Comparison of ENCODE assay signal across 23 cellular contexts in genomic region chr20:32837157-32837556, GRCh38. TPM values are rescaled to one million over a fixed set of nuclear protein-coding genes. Genes with fewer than 3 reads are reported as not detected.
DNase-seq lines count a peak whose midpoint lies in the region; ATAC-seq and TF ChIP-seq lines count a peak whose summit lies in the region.
"Had no signal": no experiment of that assay in that cellular context is flagged by ENCODE, and none has a peak within 500 bp of the region (broad histone marks: within the 10 kb centered on the region; RNA-seq: fewer than 3 reads in every experiment).

No MANE protein-coding gene starts in this region.

- H3K4me3 ChIP-seq in CD4-positive, alpha-beta memory T cell (ENCODE audit: low read length in 2 of 2) = no peak overlapping the region
- H3K4me3 ChIP-seq: GM23248, MG63, SJSA1 had no signal

- no peaks in the 10 kb centered on the region for H3K9me3 Mint-ChIP-seq in activated CD8-positive, alpha-beta T cell treated with anti-CD3 and anti-CD28 coated beads for 36 hours
- no peaks in the 10 kb centered on the region for H3K9me3 Mint-ChIP-seq in activated CD8-positive, alpha-beta T cell treated with anti-CD3 and anti-CD28 coated beads, Interleukin-2, amount 10 ng/mL, durations not matched to agents 7 days and 5 days (ENCODE audit: insufficient read depth)
- H3K9me3 Mint-ChIP-seq in CD4-positive, alpha-beta memory T cell = no peaks in the 10 kb centered on the region
- H3K9me3 Mint-ChIP-seq in activated naive CD8-positive, alpha-beta T cell treated with anti-CD3 and anti-CD28 coated beads, Interleukin-2, amount 50 U/mL, for 24 hours = no peaks in the 10 kb centered on the region
- H3K9me3 Mint-ChIP-seq in nephron progenitor cell = no peaks in the 10 kb centered on the region
- H3K9me3 Mint-ChIP-seq: H9 had no signal

- no peaks in the 10 kb centered on the region for H3K27me3 Mint-ChIP-seq in activated CD8-positive, alpha-beta T cell treated with anti-CD3 and anti-CD28 coated beads for 36 hours
- H3K27me3 Mint-ChIP-seq in activated CD8-positive, alpha-beta T cell treated with anti-CD3 and anti-CD28 coated beads, Interleukin-2, amount 10 ng/mL, durations not matched to agents 7 days and 5 days (ENCODE audit: low read depth) = no peaks in the 10 kb centered on the region
- H3K27me3 Mint-ChIP-seq in CD4-positive, alpha-beta memory T cell = no peaks in the 10 kb centered on the region
- H3K27me3 Mint-ChIP-seq in activated naive CD8-positive, alpha-beta T cell treated with anti-CD3 and anti-CD28 coated beads, Interleukin-2, amount 50 U/mL, for 24 hours = no peaks in the 10 kb centered on the region
- no peaks in the 10 kb centered on the region for H3K27me3 Mint-ChIP-seq in nephron progenitor cell (ENCODE audit: low read depth, poor library complexity)

- intact Hi-C loops in activated CD8-positive, alpha-beta T cell treated with anti-CD3 and anti-CD28 coated beads for 36 hours (cut with micrococcal nuclease) = no loop called here
- intact Hi-C loops in CD4-positive, alpha-beta memory T cell (cut with micrococcal nuclease) = no loop called here

- POLR2A ChIA-PET in activated CD8-positive, alpha-beta T cell treated with anti-CD3 and anti-CD28 coated beads for 36 hours (lab: Charles Lee) = interaction anchor here (0.5 to 1.0 kb wide), 2 partner anchors 15 to 19 kb away, joined by 3 read pairs; no protein-coding TSS in a partner anchor
- POLR2A ChIA-PET in activated CD8-positive, alpha-beta T cell treated with anti-CD3 and anti-CD28 coated beads, Interleukin-2, amount 10 ng/mL, durations not matched to agents 7 days and 5 days (lab: Charles Lee) = no interaction called here
- POLR2A ChIA-PET in CD4-positive, alpha-beta memory T cell (lab: Charles Lee; ENCODE audit: partially characterized antibody) = no interaction called here

- H3K27ac ChIP-seq in CD4-positive, alpha-beta memory T cell (ENCODE audit: low read depth, low read length) = no peak overlapping the region
- H3K27ac ChIP-seq: GM23248, SJSA1 had no signal

- no peak for DNase-seq in activated CD8-positive, alpha-beta T cell treated with anti-CD3 and anti-CD28 coated beads for 36 hours
- no peak for DNase-seq in activated CD8-positive, alpha-beta T cell treated with anti-CD3 and anti-CD28 coated beads, Interleukin-2, amount 10 ng/mL, durations not matched to agents 7 days and 5 days
- no peak for DNase-seq in CD4-positive, alpha-beta memory T cell
- no peak for DNase-seq in activated naive CD8-positive, alpha-beta T cell treated with anti-CD3 and anti-CD28 coated beads, Interleukin-2, amount 50 U/mL, for 24 hours
- no peak for DNase-seq in nephron progenitor cell
- DNase-seq in NCI-H1105 treated with DMSO at 0.1 percent for 48 hours (lab: John Stamatoyannopoulos, UW) = no peak
- DNase-seq: 8988T, ACHN, BE2C, GM23248, H9, KG1, MG63, NCI-H1417, NCI-H1694, NCI-H2029 treated with DMSO at 0.1 percent for 48 hours, NCI-H446 treated with DMSO at 0.1 percent for 48 hours, NCI-H526 treated with DMSO at 0.1 percent for 48 hours, Right ventricle myocardium superior, RPMI8226 had no signal

- peaks cover 61% of the 10 kb centered on the region for H3K36me3 Mint-ChIP-seq in activated CD8-positive, alpha-beta T cell treated with anti-CD3 and anti-CD28 coated beads for 36 hours (ENCODE audit: low read depth)
- H3K36me3 Mint-ChIP-seq in activated CD8-positive, alpha-beta T cell treated with anti-CD3 and anti-CD28 coated beads, Interleukin-2, amount 10 ng/mL, durations not matched to agents 7 days and 5 days (ENCODE audit: low read depth) = peaks cover 64% of the 10 kb centered on the region
- peaks cover 30 to 79% of the 10 kb centered on the region in 2 donors for H3K36me3 Mint-ChIP-seq in CD4-positive, alpha-beta memory T cell
- H3K36me3 Mint-ChIP-seq in activated naive CD8-positive, alpha-beta T cell treated with anti-CD3 and anti-CD28 coated beads, Interleukin-2, amount 50 U/mL, for 24 hours (ENCODE audit: low read depth) = peaks cover 60% of the 10 kb centered on the region
- peaks cover 74% of the 10 kb centered on the region for H3K36me3 Mint-ChIP-seq in nephron progenitor cell (ENCODE audit: low read depth)

- no peaks in the 10 kb centered on the region for H3K9me3 ChIP-seq in CD4-positive, alpha-beta memory T cell (ENCODE audit: control insufficient read depth in 1 of 2, low read length in 2 of 2)
- H3K9me3 ChIP-seq: BE2C, Caco-2, MG63, SJSA1 had no signal

- H3K4me1 ChIP-seq in CD4-positive, alpha-beta memory T cell (ENCODE audit: insufficient read depth, low read length) = peaks cover 29% of the 10 kb centered on the region
- H3K4me1 ChIP-seq: SJSA1 had no signal

- no peak for TF ChIP-seq CTCF in activated CD8-positive, alpha-beta T cell treated with anti-CD3 and anti-CD28 coated beads for 36 hours (IDR thresholded peaks at IDR 0.05)
- no peak for TF ChIP-seq CTCF in nephron progenitor cell (IDR thresholded peaks at IDR 0.05)

- H3K4me3 Mint-ChIP-seq in activated CD8-positive, alpha-beta T cell treated with anti-CD3 and anti-CD28 coated beads for 36 hours = no peak overlapping the region
- no peak overlapping the region for H3K4me3 Mint-ChIP-seq in activated CD8-positive, alpha-beta T cell treated with anti-CD3 and anti-CD28 coated beads, Interleukin-2, amount 10 ng/mL, durations not matched to agents 7 days and 5 days
- no peak overlapping the region for H3K4me3 Mint-ChIP-seq in CD4-positive, alpha-beta memory T cell
- H3K4me3 Mint-ChIP-seq in activated naive CD8-positive, alpha-beta T cell treated with anti-CD3 and anti-CD28 coated beads, Interleukin-2, amount 50 U/mL, for 24 hours = no peak overlapping the region
- H3K4me3 Mint-ChIP-seq in nephron progenitor cell = no peak overlapping the region
- H3K4me3 Mint-ChIP-seq: H9 had no signal

- no peak for ATAC-seq in activated CD8-positive, alpha-beta T cell treated with anti-CD3 and anti-CD28 coated beads for 36 hours
- no peak for ATAC-seq in activated CD8-positive, alpha-beta T cell treated with anti-CD3 and anti-CD28 coated beads, Interleukin-2, amount 10 ng/mL, durations not matched to agents 7 days and 5 days
- ATAC-seq in activated naive CD8-positive, alpha-beta T cell treated with anti-CD3 and anti-CD28 coated beads, Interleukin-2, amount 50 U/mL, for 24 hours = no peak
- no peak for ATAC-seq in GM18519 (IDR thresholded peaks at IDR 0.05; ENCODE audit: low FRiP score, unreplicated experiment)

- H3K27ac Mint-ChIP-seq in activated CD8-positive, alpha-beta T cell treated with anti-CD3 and anti-CD28 coated beads for 36 hours = peak overlapping the region; percentile 15
- H3K27ac Mint-ChIP-seq in activated CD8-positive, alpha-beta T cell treated with anti-CD3 and anti-CD28 coated beads, Interleukin-2, amount 10 ng/mL, durations not matched to agents 7 days and 5 days = no peak overlapping the region
- H3K27ac Mint-ChIP-seq in CD4-positive, alpha-beta memory T cell = peak overlapping the region in 5 of 7 donors; percentile 6 to 53 (median 41)
- H3K27ac Mint-ChIP-seq in activated naive CD8-positive, alpha-beta T cell treated with anti-CD3 and anti-CD28 coated beads, Interleukin-2, amount 50 U/mL, for 24 hours = peak overlapping the region; percentile 31
- H3K27ac Mint-ChIP-seq in nephron progenitor cell = peak overlapping the region; percentile 22
- H3K27ac Mint-ChIP-seq: H9 had no signal

- H3K27me3 ChIP-seq in CD4-positive, alpha-beta memory T cell (ENCODE audit: insufficient read depth, low read length) = no peaks in the 10 kb centered on the region
- H3K27me3 ChIP-seq: BE2C, MG63, SJSA1 had no signal

- CTCF ChIA-PET in activated CD8-positive, alpha-beta T cell treated with anti-CD3 and anti-CD28 coated beads for 36 hours (lab: Charles Lee) = interaction anchor here (1.8 to 2.1 kb wide), 2 partner anchors 45 to 47 kb away, joined by 5 to 9 read pairs; no protein-coding TSS in a partner anchor
- CTCF ChIA-PET in activated CD8-positive, alpha-beta T cell treated with anti-CD3 and anti-CD28 coated beads, Interleukin-2, amount 10 ng/mL, durations not matched to agents 7 days and 5 days (lab: Charles Lee) = interaction anchor here (0.9 to 1.6 kb wide), 3 partner anchors 14 to 47 kb away, joined by 3 to 5 read pairs (median 3); no protein-coding TSS in a partner anchor
- CTCF ChIA-PET in CD4-positive, alpha-beta memory T cell (lab: Charles Lee; ENCODE audit: partially characterized antibody) = interaction anchor here (1.5 kb wide), 1 partner anchor 47 kb away, joined by 4 read pairs; no protein-coding TSS in a partner anchor

- H3K4me1 Mint-ChIP-seq in activated CD8-positive, alpha-beta T cell treated with anti-CD3 and anti-CD28 coated beads for 36 hours (ENCODE audit: low read depth) = peaks cover 40% of the 10 kb centered on the region
- peaks cover 38% of the 10 kb centered on the region for H3K4me1 Mint-ChIP-seq in activated CD8-positive, alpha-beta T cell treated with anti-CD3 and anti-CD28 coated beads, Interleukin-2, amount 10 ng/mL, durations not matched to agents 7 days and 5 days (ENCODE audit: low read depth)
- H3K4me1 Mint-ChIP-seq in CD4-positive, alpha-beta memory T cell = peaks cover 29 to 62% (median 46%) of the 10 kb centered on the region in 4 donors
- peaks cover 31% of the 10 kb centered on the region for H3K4me1 Mint-ChIP-seq in activated naive CD8-positive, alpha-beta T cell treated with anti-CD3 and anti-CD28 coated beads, Interleukin-2, amount 50 U/mL, for 24 hours
- peaks cover 3% of the 10 kb centered on the region for H3K4me1 Mint-ChIP-seq in nephron progenitor cell
- H3K4me1 Mint-ChIP-seq: H9 had no signal

- peaks cover 44% of the 10 kb centered on the region for H3K36me3 ChIP-seq in CD4-positive, alpha-beta memory T cell (ENCODE audit: insufficient read depth, low read length)

RNA-seq across cellular contexts. Expression of gene MAPRE1, which starts 17.4 kb away (rescaled TPM):
- 100 to 1,000 TPM; 112 to 119 TPM for total RNA-seq in activated CD8-positive, alpha-beta T cell treated with anti-CD3 and anti-CD28 coated beads for 36 hours
- total RNA-seq in activated CD8-positive, alpha-beta T cell treated with anti-CD3 and anti-CD28 coated beads, Interleukin-2, amount 10 ng/mL, durations not matched to agents 7 days and 5 days = 100 to 1,000 TPM; 137 to 142 TPM
- total RNA-seq in CD4-positive, alpha-beta memory T cell = 10 to 100 TPM; 78.1 to 78.6 TPM
- 100 to 1,000 TPM in 1 of 2 donors, 10 to 100 TPM in 1; 95.9 to 140 TPM for polyA plus RNA-seq in CD4-positive, alpha-beta memory T cell

RNA-seq across cellular contexts. Expression of gene EFCAB8, which starts 21.6 kb away (rescaled TPM):
- under 1 TPM; 0.89 to 0.92 TPM for total RNA-seq in activated CD8-positive, alpha-beta T cell treated with anti-CD3 and anti-CD28 coated beads for 36 hours
- 1 to 10 TPM; 1.0 to 1.5 TPM for total RNA-seq in activated CD8-positive, alpha-beta T cell treated with anti-CD3 and anti-CD28 coated beads, Interleukin-2, amount 10 ng/mL, durations not matched to agents 7 days and 5 days
- total RNA-seq in CD4-positive, alpha-beta memory T cell = 1 to 10 TPM; 1.5 to 1.8 TPM
- polyA plus RNA-seq in CD4-positive, alpha-beta memory T cell = not detected
- total RNA-seq: GM23248, Right ventricle myocardium superior had no signal
- polyA plus RNA-seq: GM23248 had no signal
